Comparison of ENCODE assay signal across 22 cellular contexts in the genomic region with DNA sequence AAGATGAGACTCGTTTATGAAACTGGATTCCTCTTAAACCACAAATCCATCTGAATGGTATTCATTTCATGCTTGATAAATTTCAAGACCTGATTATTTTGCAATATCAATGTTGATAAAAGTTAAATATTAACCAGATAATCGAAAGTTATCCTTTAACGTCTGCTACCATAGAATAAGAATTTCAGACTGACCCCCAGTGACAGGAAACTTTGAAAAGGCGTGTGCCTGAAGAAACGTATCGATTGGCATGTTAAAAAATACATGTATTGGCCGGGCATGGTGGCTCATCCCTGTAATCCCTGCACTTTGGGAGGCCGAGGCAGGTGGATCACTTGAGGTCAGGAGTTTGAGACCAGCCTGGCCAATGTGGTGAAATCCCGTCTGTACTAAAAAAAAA. TPM values are rescaled to one million over a fixed set of nuclear protein-coding genes. Genes with fewer than 3 reads are reported as not detected.
A peak's percentile ranks its signal among the peaks of the same experiment; 100 is the strongest.
DNase-seq lines count a peak whose midpoint lies in the region; ATAC-seq, FAIRE-seq and TF ChIP-seq lines count a peak whose summit lies in the region.
"Had no signal": no experiment of that assay in that cellular context is flagged by ENCODE, and none has a peak within 500 bp of the region (broad histone marks: within the 10 kb centered on the region; RNA-seq: fewer than 3 reads in every experiment).

No MANE protein-coding gene starts in this region.

- no peaks in the 10 kb centered on the region for H3K9me2 ChIP-seq in Karpas-422 (replicated peaks; ENCODE audit: insufficient read depth, low read length)

- peak overlapping the region; percentile 65 to 97 (median 75) for H3K4me2 ChIP-seq in BLaER1 treated with 17β-estradiol and CSF1 and Interleukin-3, amounts not matched to agents 10 nM and 100 nM
- H3K4me2 ChIP-seq in Karpas-422 (ENCODE audit: low read depth, low read length, poor library complexity, severe bottlenecking): no peak overlapping the region

- H3K9ac ChIP-seq in BLaER1 treated with 17β-estradiol and CSF1 and Interleukin-3, amounts not matched to agents 10 nM and 100 nM: peak overlapping the region; percentile 5 to 71 (median 41); a peak in 13 of 22 replicates
- H3K9ac ChIP-seq in Karpas-422 (ENCODE audit: low read length): no peak overlapping the region

- no peaks in the 10 kb centered on the region for H3K27me3 ChIP-seq in BLaER1 treated with 17β-estradiol and CSF1 and Interleukin-3, amounts not matched to agents 10 nM and 100 nM
- H3K27me3 ChIP-seq in gastrocnemius medialis (no peaks in the 10 kb centered on the region), Karpas-422 (ENCODE audit: low read length) (no peaks in the 10 kb centered on the region)

- no peak for TF ChIP-seq POLR2A in gastrocnemius medialis (IDR thresholded peaks at IDR 0.05)

- H3K36me3 ChIP-seq in BLaER1 treated with 17β-estradiol and CSF1 and Interleukin-3, amounts not matched to agents 10 nM and 100 nM: no peaks in the 10 kb centered on the region
- H3K36me3 ChIP-seq in gastrocnemius medialis: no peaks in the 10 kb centered on the region
- no peaks in the 10 kb centered on the region for H3K36me3 ChIP-seq in Karpas-422 (ENCODE audit: insufficient read depth, low read length)
- H3K36me3 ChIP-seq: neutrophil had no signal

- peaks cover 25 to 88% (median 80%) of the 10 kb centered on the region in 10 experiments for H3K4me1 ChIP-seq in BLaER1 treated with 17β-estradiol and CSF1 and Interleukin-3, amounts not matched to agents 10 nM and 100 nM
- H3K4me1 ChIP-seq in gastrocnemius medialis (peaks cover 5 to 8% of the 10 kb centered on the region in 2 donors), Karpas-422 (ENCODE audit: low read length) (no peaks in the 10 kb centered on the region)

- no peaks in the 10 kb centered on the region for H3K9me3 ChIP-seq in BLaER1 treated with 17β-estradiol and CSF1 and Interleukin-3, amounts not matched to agents 10 nM and 100 nM (replicated peaks in 1 of 11)
- H3K9me3 ChIP-seq in gastrocnemius medialis (no peaks in the 10 kb centered on the region), Karpas-422 (ENCODE audit: low read length) (no peaks in the 10 kb centered on the region)
- H3K9me3 ChIP-seq: neutrophil had no signal

- no peaks in the 10 kb centered on the region for H3K79me2 ChIP-seq in Karpas-422 (ENCODE audit: low read length)

- DNase-seq in RCC 7860 (ENCODE audit: low spot score): peak; percentile 71
- DNase-seq in left lobe of liver (ENCODE audit: low spot score): peak; percentile 78
- no peak for DNase-seq in gastrocnemius medialis
- no peak for DNase-seq in Karpas-422
- no peak for DNase-seq in NOMO-1 treated with dmso at 0.1 percent for 144 hours (lab: John Stamatoyannopoulos, UW; ENCODE audit: unreplicated experiment)
- DNase-seq in activated gamma-delta T cell treated with Interleukin-2 at 50 U/mL for 16 hours: no peak
- DNase-seq in activated CD4-positive, alpha-beta T cell treated with anti-CD3 and anti-CD28 coated beads for 4 hours: no peak
- DNase-seq: activated CD8-positive, alpha-beta T cell treated with anti-CD3 and anti-CD28 coated beads, Interleukin-2, amount 10 ng/mL, durations not matched to agents 7 days and 5 days; dermis blood vessel endothelial cell; GOT3; hypothalamus; NCI-H146; NCI-H748 treated with DMSO at 0.1 percent for 48 hours had no signal

- no peak overlapping the region for H2AFZ ChIP-seq in Karpas-422 (ENCODE audit: low read length)

- no peaks in the 10 kb centered on the region for H4K20me1 ChIP-seq in BLaER1 treated with 17β-estradiol and CSF1 and Interleukin-3, amounts not matched to agents 10 nM and 100 nM
- H4K20me1 ChIP-seq in Karpas-422 (ENCODE audit: insufficient read depth, low read depth, low read length): no peaks in the 10 kb centered on the region

- peak overlapping the region in 1 of 10 experiments; percentile 1; a peak in 1 of 20 replicates for H3K4me3 ChIP-seq in BLaER1 treated with 17β-estradiol and CSF1 and Interleukin-3, amounts not matched to agents 10 nM and 100 nM
- H3K4me3 ChIP-seq in gastrocnemius medialis (no peak overlapping the region), Karpas-422 (ENCODE audit: low read length) (no peak overlapping the region)
- H3K4me3 ChIP-seq: lung had no signal

- ATAC-seq in left lobe of liver (peak; percentile 84), gastrocnemius medialis (no peak)
- ATAC-seq: activated CD8-positive, alpha-beta T cell treated with anti-CD3 and anti-CD28 coated beads, Interleukin-2, amount 10 ng/mL, durations not matched to agents 7 days and 5 days; Right ventricle myocardium inferior had no signal

- in situ Hi-C loops in gastrocnemius medialis (cut with MboI; ENCODE audit: low sequenced_read_pairs in 4 of 4): no loop called here

- no peak for TF ChIP-seq CTCF in gastrocnemius medialis (IDR thresholded peaks at IDR 0.05 in 4 of 5, conservative IDR thresholded peaks at IDR 0.05 in 1 of 5)

- intact Hi-C loops in gastrocnemius medialis (cut with DNase I; ENCODE audit: low total_unique reads): no loop called here

- H3K27ac ChIP-seq in BLaER1 treated with 17β-estradiol and CSF1 and Interleukin-3, amounts not matched to agents 10 nM and 100 nM: peak overlapping the region in 9 of 11 experiments; percentile 17 to 93 (median 59); a peak in 13 of 22 replicates
- H3K27ac ChIP-seq in gastrocnemius medialis (peak overlapping the region in 3 of 4 donors; percentile 64 to 78 (median 76)), Karpas-422 (ENCODE audit: low read length) (no peak overlapping the region)
- H3K27ac ChIP-seq: C4-2B, neutrophil had no signal

- peak; percentile 90 for FAIRE-seq in RCC 7860 (lab: Jason Lieb, UNC)
- FAIRE-seq: endothelial cell of umbilical vein, islet of Langerhans had no signal

RNA-seq across cellular contexts. Expression of gene SCGB1A1, which starts 13.9 kb away (rescaled TPM):
- total RNA-seq in left lobe of liver (2.0 TPM), gastrocnemius medialis (not detected)
- not detected in 2 replicates for total RNA-seq in Karpas-422 (2014; rRNA removed; shearing (Covaris generic); ENCODE audit: low replicate concordance)
- total RNA-seq: activated CD8-positive, alpha-beta T cell treated with anti-CD3 and anti-CD28 coated beads, Interleukin-2, amount 10 ng/mL, durations not matched to agents 7 days and 5 days; dermis blood vessel endothelial cell; endothelial cell of umbilical vein; fibroblast of villous mesenchyme; Right ventricle myocardium inferior; ureter had no signal

Comparison
In these comparisons a context has a peak if more than half of its experiments do, and no peak if none do; other contexts are left out.
1. DNase-seq: peak in RCC 7860 (single experiment) and left lobe of liver (single experiment); none in gastrocnemius medialis (0 of 2), Karpas-422 (single experiment), NOMO-1 treated with dmso at 0.1 percent for 144 hours (single experiment), activated gamma-delta T cell treated with Interleukin-2 at 50 U/mL for 16 hours (single experiment) and activated CD4-positive, alpha-beta T cell treated with anti-CD3 and anti-CD28 coated beads for 4 hours (0 of 2).